36 cellular contexts compared by ENCODE assay signal in the genomic region with DNA sequence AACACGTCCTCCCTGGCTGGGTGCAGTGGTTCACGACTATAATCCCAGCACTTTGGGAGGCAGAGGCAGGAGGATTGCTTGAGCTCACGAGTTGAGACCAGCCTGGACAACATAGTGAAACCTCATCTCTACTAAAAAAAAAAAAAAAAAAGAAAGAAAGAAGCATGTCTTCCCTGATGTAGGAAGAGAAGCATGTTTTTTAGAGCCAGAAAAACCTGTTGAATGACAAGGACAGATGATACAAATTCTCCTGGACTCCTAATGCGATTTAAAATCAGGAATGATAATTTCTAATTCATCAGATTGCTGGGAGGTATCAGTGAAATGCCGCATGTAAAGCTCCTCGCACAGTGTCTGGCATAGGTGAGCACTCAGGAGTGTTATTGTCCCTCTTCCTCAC.
"Had no signal": no experiment of that assay in that cellular context is flagged by ENCODE, and none has a peak within 500 bp of the region (broad histone marks: within the 10 kb centered on the region; RNA-seq: fewer than 3 reads in every experiment).

No MANE protein-coding gene starts in this region.

- H3K4me1 Mint-ChIP-seq: activated CD4-positive, alpha-beta T cell treated with anti-CD3 and anti-CD28 coated beads for 36 hours; activated naive CD8-positive, alpha-beta T cell treated with anti-CD3 and anti-CD28 coated beads for 36 hours; activated T-helper 17 cell treated with anti-CD3 and anti-CD28 coated beads, Interleukin-2, amount 50 U/mL, for 72 hours had no signal

- H3K36me3 ChIP-seq: adrenal gland, brain microvascular endothelial cell, breast epithelium, WERI-Rb-1 had no signal

- H3K27ac ChIP-seq: adrenal gland, body of pancreas, brain microvascular endothelial cell, breast epithelium, WERI-Rb-1 had no signal

- H3K4me1 ChIP-seq: breast epithelium had no signal

- H3K27me3 ChIP-seq: adrenal gland, brain microvascular endothelial cell, breast epithelium had no signal

- H3K36me3 Mint-ChIP-seq: activated naive CD4-positive, alpha-beta T cell treated with anti-CD3 and anti-CD28 coated beads, Interleukin-2, amount 50 U/mL, for 72 hours; activated naive CD8-positive, alpha-beta T cell treated with anti-CD3 and anti-CD28 coated beads for 36 hours; WTC11 had no signal

- ATAC-seq: activated CD4-positive, alpha-beta T cell treated with anti-CD3 and anti-CD28 coated beads for 36 hours; activated CD4-positive, CD25-positive, alpha-beta regulatory T cell treated with anti-CD3 and anti-CD28 coated beads, Interleukin-2, amount 50 U/mL, for 24 hours; activated naive CD4-positive, alpha-beta T cell treated with anti-CD3 and anti-CD28 coated beads, Interleukin-2, amount 50 U/mL, for 72 hours; activated T-cell treated with anti-CD3 and anti-CD28 coated beads, Interleukin-2, amount 50 U/mL, for 4 hours; activated T-cell treated with anti-CD3 and anti-CD28 coated beads, Interleukin-2, amount 50 U/mL, for 72 hours; activated T-helper 17 cell treated with anti-CD3 and anti-CD28 coated beads, Interleukin-2, amount 50 U/mL, for 72 hours; body of pancreas; WTC11 had no signal

- H3K27ac Mint-ChIP-seq: activated CD4-positive, alpha-beta memory T cell treated with anti-CD3 and anti-CD28 coated beads, Interleukin-2, amount 10 ng/mL, durations not matched to agents 7 days and 5 days; activated CD4-positive, alpha-beta T cell treated with anti-CD3 and anti-CD28 coated beads for 36 hours; activated CD4-positive, alpha-beta T cell treated with anti-CD3 and anti-CD28 coated beads, Interleukin-2, amount 10 ng/mL, durations not matched to agents 7 days and 5 days; activated naive CD4-positive, alpha-beta T cell treated with anti-CD3 and anti-CD28 coated beads for 36 hours; activated naive CD4-positive, alpha-beta T cell treated with anti-CD3 and anti-CD28 coated beads, Interleukin-2, amount 50 U/mL, for 72 hours; activated naive CD8-positive, alpha-beta T cell treated with anti-CD3 and anti-CD28 coated beads for 36 hours; activated T-cell treated with anti-CD3 and anti-CD28 coated beads, Interleukin-2, amount 50 U/mL, for 72 hours; activated T-helper 1 cell treated with anti-CD3 and anti-CD28 coated beads, Interleukin-12 subunit alpha, Interleukin-12 subunit beta, Interleukin-2, Interleukin-4 antibody, amounts not matched to agents 30 ng/mL and 10 ng/mL and 1 ng/mL, durations not matched to agents 14 hours and 24 hours and 36 hours; activated T-helper 17 cell treated with anti-CD3 and anti-CD28 coated beads, Interleukin-2, amount 50 U/mL, for 72 hours; T-helper 1 cell treated with Interleukin-12 subunit alpha and Interleukin-12 subunit beta and Interleukin-4 antibody, amounts not matched to agents 30 μg/mL and 1 μg/mL, for 36 hours; T-helper 2 cell treated with Interferon-gamma antibody and Interleukin-4, amounts not matched to agents 5 μg/mL and 100 μg/mL, for 36 hours; WTC11 had no signal

- H3K9me3 ChIP-seq: adrenal gland, body of pancreas, breast epithelium had no signal

- DNase-seq: activated CD4-positive, alpha-beta memory T cell treated with anti-CD3 and anti-CD28 coated beads, Interleukin-2, amount 10 ng/mL, durations not matched to agents 7 days and 5 days; activated CD4-positive, alpha-beta T cell treated with anti-CD3 and anti-CD28 coated beads for 1 hour; activated CD4-positive, alpha-beta T cell treated with anti-CD3 and anti-CD28 coated beads for 36 hours; activated CD4-positive, alpha-beta T cell treated with anti-CD3 and anti-CD28 coated beads for 48 hours; activated CD4-positive, alpha-beta T cell treated with anti-CD3 and anti-CD28 coated beads, Interleukin-2, amount 10 ng/mL, durations not matched to agents 7 days and 5 days; activated CD4-positive, alpha-beta T cell treated with anti-CD3 and anti-CD28 coated beads, Interleukin-2, amount 50 U/mL, for 48 hours; activated CD4-positive, CD25-positive, alpha-beta regulatory T cell; activated CD8-positive, alpha-beta memory T cell treated with anti-CD3 and anti-CD28 coated beads, Interleukin-2, amount 50 U/mL, for 4 hours; activated effector memory CD4-positive, alpha-beta T cell treated with anti-CD3 and anti-CD28 coated beads, Interleukin-2, amount 50 U/mL, for 16 hours; activated gamma-delta T cell treated with Interleukin-2 at 50 U/mL for 16 hours; activated naive CD4-positive, alpha-beta T cell; activated naive CD4-positive, alpha-beta T cell treated with anti-CD3 and anti-CD28 coated beads for 36 hours; activated naive CD4-positive, alpha-beta T cell treated with anti-CD3 and anti-CD28 coated beads, Interleukin-2, amount 50 U/mL, for 16 hours; activated naive CD8-positive, alpha-beta T cell treated with anti-CD3 and anti-CD28 coated beads for 36 hours; activated T-cell treated with anti-CD3 and anti-CD28 coated beads for 4 hours; activated T-cell treated with anti-CD3 and anti-CD28 coated beads, Interleukin-2, amount 50 U/mL, for 1 hour; activated T-cell treated with anti-CD3 and anti-CD28 coated beads, Interleukin-2, amount 50 U/mL, for 4 hours; activated T-cell treated with anti-CD3 and anti-CD28 coated beads, Interleukin-2, amount 50 U/mL, for 72 hours; adrenal gland; amniotic stem cell; aorta; body of pancreas; brain microvascular endothelial cell; central memory CD4-positive, alpha-beta T cell; T-helper 1 cell; T-helper 2 cell; T-helper 9 cell had no signal

- H3K27me3 Mint-ChIP-seq: activated CD4-positive, alpha-beta T cell treated with anti-CD3 and anti-CD28 coated beads for 36 hours; activated naive CD8-positive, alpha-beta T cell treated with anti-CD3 and anti-CD28 coated beads for 36 hours had no signal

- H3K4me3 ChIP-seq: adrenal gland, body of pancreas, breast epithelium had no signal

- H3K4me3 Mint-ChIP-seq: activated CD4-positive, alpha-beta memory T cell treated with anti-CD3 and anti-CD28 coated beads, Interleukin-2, amount 10 ng/mL, durations not matched to agents 7 days and 5 days; activated CD4-positive, alpha-beta T cell treated with anti-CD3 and anti-CD28 coated beads for 36 hours; activated CD4-positive, alpha-beta T cell treated with anti-CD3 and anti-CD28 coated beads, Interleukin-2, amount 10 ng/mL, durations not matched to agents 7 days and 5 days; activated naive CD4-positive, alpha-beta T cell treated with anti-CD3 and anti-CD28 coated beads for 36 hours; activated naive CD8-positive, alpha-beta T cell treated with anti-CD3 and anti-CD28 coated beads for 36 hours; activated T-cell treated with anti-CD3 and anti-CD28 coated beads, Interleukin-2, amount 50 U/mL, for 4 hours; activated T-cell treated with anti-CD3 and anti-CD28 coated beads, Interleukin-2, amount 50 U/mL, for 72 hours; activated T-helper 1 cell treated with anti-CD3 and anti-CD28 coated beads, Interleukin-12 subunit alpha, Interleukin-12 subunit beta, Interleukin-2, Interleukin-4 antibody, amounts not matched to agents 30 ng/mL and 10 ng/mL and 1 ng/mL, durations not matched to agents 14 hours and 24 hours and 36 hours; activated T-helper 17 cell treated with anti-CD3 and anti-CD28 coated beads, Interleukin-2, amount 50 U/mL, for 72 hours; T-helper 1 cell treated with Interleukin-12 subunit alpha and Interleukin-12 subunit beta and Interleukin-4 antibody, amounts not matched to agents 30 μg/mL and 1 μg/mL, for 36 hours; T-helper 2 cell treated with Interferon-gamma antibody and Interleukin-4, amounts not matched to agents 5 μg/mL and 100 μg/mL, for 36 hours; WTC11 had no signal

- H3K9me3 Mint-ChIP-seq: activated CD4-positive, alpha-beta memory T cell treated with anti-CD3 and anti-CD28 coated beads, Interleukin-2, amount 10 ng/mL, durations not matched to agents 7 days and 5 days; activated CD4-positive, alpha-beta T cell treated with anti-CD3 and anti-CD28 coated beads, Interleukin-2, amount 10 ng/mL, durations not matched to agents 7 days and 5 days; activated naive CD4-positive, alpha-beta T cell treated with anti-CD3 and anti-CD28 coated beads for 36 hours; activated naive CD4-positive, alpha-beta T cell treated with anti-CD3 and anti-CD28 coated beads, Interleukin-2, amount 50 U/mL, for 72 hours; activated naive CD8-positive, alpha-beta T cell treated with anti-CD3 and anti-CD28 coated beads for 36 hours; activated T-cell treated with anti-CD3 and anti-CD28 coated beads, Interleukin-2, amount 50 U/mL, for 4 hours; activated T-cell treated with anti-CD3 and anti-CD28 coated beads, Interleukin-2, amount 50 U/mL, for 72 hours; activated T-helper 1 cell treated with anti-CD3 and anti-CD28 coated beads, Interleukin-12 subunit alpha, Interleukin-12 subunit beta, Interleukin-2, Interleukin-4 antibody, amounts not matched to agents 30 ng/mL and 10 ng/mL and 1 ng/mL, durations not matched to agents 14 hours and 24 hours and 36 hours; activated T-helper 17 cell treated with anti-CD3 and anti-CD28 coated beads, Interleukin-2, amount 50 U/mL, for 72 hours; T-helper 1 cell treated with Interleukin-12 subunit alpha and Interleukin-12 subunit beta and Interleukin-4 antibody, amounts not matched to agents 30 μg/mL and 1 μg/mL, for 36 hours; T-helper 2 cell treated with Interferon-gamma antibody and Interleukin-4, amounts not matched to agents 5 μg/mL and 100 μg/mL, for 36 hours; WTC11 had no signal
